In genomic region chr9:115597330-115597729, GRCh38 we compare ENCODE assay signal across 1 cellular context.
TF ChIP-seq lines count a peak whose summit lies in the region.

No MANE protein-coding gene starts in this region.

TF ChIP-seq in IMR-90, 13 proteins besides CTCF, POLR2A, EP300 and RAD21:
- TF ChIP-seq NFE2L2 (IDR thresholded peaks at IDR 0.05; ENCODE audit: low read depth, low read length) (no peak), RCOR1 (IDR thresholded peaks at IDR 0.05; ENCODE audit: insufficient replicate concordance, low read length) (no peak), CHD1 (IDR thresholded peaks at IDR 0.05; ENCODE audit: low read depth, low read length) (no peak), RFX5 (IDR thresholded peaks at IDR 0.05; ENCODE audit: low read depth, low read length) (no peak), CEBPB (IDR thresholded peaks at IDR 0.05; ENCODE audit: low read depth, low read length) (no peak), FOS (IDR thresholded peaks at IDR 0.05; ENCODE audit: low read depth, low read length) (no peak), USF2 (IDR thresholded peaks at IDR 0.05; ENCODE audit: low read depth, low read length) (no peak), MAZ (IDR thresholded peaks at IDR 0.05; ENCODE audit: borderline replicate concordance, low read depth, low read length) (no peak), MAFK (IDR thresholded peaks at IDR 0.05; ENCODE audit: low read depth, low read length) (no peak), BHLHE40 (IDR thresholded peaks at IDR 0.05; ENCODE audit: low read depth, low read length) (no peak), MXI1 (IDR thresholded peaks at IDR 0.05; ENCODE audit: borderline replicate concordance, low read depth, low read length) (no peak), ELK1 (IDR thresholded peaks at IDR 0.05; ENCODE audit: borderline replicate concordance, low read depth, low read length) (no peak), SMC3 (IDR thresholded peaks at IDR 0.05; ENCODE audit: low read depth, low read length) (no peak)
